18 cellular contexts compared by ENCODE assay signal in genomic region chr5:176383248-176383905, GRCh38. TPM values are rescaled to one million over a fixed set of nuclear protein-coding genes. Genes with fewer than 3 reads are reported as not detected.
DNase-seq lines count a peak whose midpoint lies in the region; ATAC-seq, FAIRE-seq and TF ChIP-seq lines count a peak whose summit lies in the region.
"Had no signal": no experiment of that assay in that cellular context is flagged by ENCODE, and none has a peak within 500 bp of the region (broad histone marks: within the 10 kb centered on the region; RNA-seq: fewer than 3 reads in every experiment).

No MANE protein-coding gene starts in this region.

- no peaks in the 10 kb centered on the region for H3K27me3 ChIP-seq in adipocyte (replicated peaks; ENCODE audit: control insufficient read depth, insufficient read depth, low read length)
- H3K27me3 ChIP-seq in psoas muscle (ENCODE audit: insufficient read depth in 3 of 3, low read length in 2 of 3): no peaks in the 10 kb centered on the region

- TF ChIP-seq POLR2A in GM12891 (IDR thresholded peaks at IDR 0.05; ENCODE audit: low read depth, low read length): no peak

- WGBS in psoas muscle, 3 donors: 70 to 78% (median 76%) methylated on average over 15 of the region's 15 CpGs

- H3K9me3 ChIP-seq in adipocyte (ENCODE audit: control insufficient read depth, low read length) (no peaks in the 10 kb centered on the region), psoas muscle (no peaks in the 10 kb centered on the region)
- H3K9me3 ChIP-seq: HAP-1 had no signal

- no peak for ATAC-seq in psoas muscle
- ATAC-seq in HG02610 (IDR thresholded peaks at IDR 0.05; ENCODE audit: unreplicated experiment): no peak
- no peak for ATAC-seq in GM21723 (IDR thresholded peaks at IDR 0.05; ENCODE audit: unreplicated experiment)
- ATAC-seq: CD8-positive, alpha-beta T cell had no signal

- H3K27ac ChIP-seq in psoas muscle: peak overlapping the region; percentile 93
- H3K27ac ChIP-seq: 22Rv1, HL-60 had no signal

- H3K4me1 ChIP-seq in adipocyte (ENCODE audit: control insufficient read depth, insufficient read depth, low read length) (peaks cover 37% of the 10 kb centered on the region), psoas muscle (peaks cover 55% of the 10 kb centered on the region)
- H3K4me1 ChIP-seq: HAP-1 had no signal

- no peak for FAIRE-seq in GM12891 (lab: Jason Lieb, UNC)
- FAIRE-seq: D721Med, GM18507, H1 had no signal

- no peak overlapping the region for H3K4me3 ChIP-seq in adipocyte (ENCODE audit: low read length)
- H3K4me3 ChIP-seq in psoas muscle: no peak overlapping the region
- H3K4me3 ChIP-seq: HAP-1 had no signal

- TF ChIP-seq CTCF in psoas muscle (IDR thresholded peaks at IDR 0.05): no peak

- peaks cover 42% of the 10 kb centered on the region for H3K36me3 ChIP-seq in adipocyte (ENCODE audit: control insufficient read depth, insufficient read depth, low read length, severe bottlenecking)
- H3K36me3 ChIP-seq in psoas muscle (ENCODE audit: insufficient read depth in 1 of 2, low read depth in 1 of 2): peaks cover 7 to 51% of the 10 kb centered on the region in 2 donors

- peak overlapping the region; percentile 17 for H3K9ac ChIP-seq in adipocyte (ENCODE audit: low read length)

- intact Hi-C loops in psoas muscle (cut with DNase I): no loop called here

- peak; percentile 47 for DNase-seq in DMS 273 (lab: John Stamatoyannopoulos, UW; ENCODE audit: unreplicated experiment)
- no peak for DNase-seq in DMS 273 treated with DMSO at 0.1 percent for 48 hours (lab: John Stamatoyannopoulos, UW)
- DNase-seq in GM12891 (ENCODE audit: insufficient read length, low spot score): no peak
- no peak for DNase-seq in adipocyte (ENCODE audit: low read depth)
- no peak for DNase-seq in psoas muscle
- no peak for DNase-seq in RKO (ENCODE audit: low spot score)
- DNase-seq: CD8-positive, alpha-beta T cell; COR-L47; DMS53; GF-D8 had no signal

TF ChIP-seq in GM12891, 5 proteins besides CTCF, POLR2A, EP300 and RAD21:
- TF ChIP-seq POLR2AphosphoS5 (IDR thresholded peaks at IDR 0.05; ENCODE audit: low read depth, low read length) (peak; percentile 55), SPI1 (IDR thresholded peaks at IDR 0.05; ENCODE audit: low read depth, low read length) (no peak)
TF ChIP-seq in GM12891: peak in this region for 1.

RNA-seq across cellular contexts. Expression of gene NOP16, which starts 5.0 kb away (rescaled TPM):
- 77.2 TPM for polyA plus RNA-seq in GM12891 (2012; ENCODE audit: low read depth, missing spikeins)
- 10 to 100 TPM; 35.6 to 76.2 (median 59.9) TPM for total RNA-seq in psoas muscle
- polyA plus RNA-seq in psoas muscle: 100 to 1,000 TPM in 1 of 3 donors, 10 to 100 TPM in 2; 87.5 to 206 (median 90.4) TPM

RNA-seq across cellular contexts. Expression of gene HIGD2A, which starts 5.2 kb away (rescaled TPM):
- 248 TPM for polyA plus RNA-seq in GM12891 (2012; ENCODE audit: low read depth, missing spikeins)
- 100 to 1,000 TPM; 181 to 215 (median 212) TPM for total RNA-seq in psoas muscle
- polyA plus RNA-seq in psoas muscle: 100 to 1,000 TPM; 223 to 429 (median 332) TPM

RNA-seq across cellular contexts. Expression of gene ARL10, which starts 18.1 kb away (rescaled TPM):
- 2.8 TPM for polyA plus RNA-seq in GM12891 (2012; ENCODE audit: low read depth, missing spikeins)
- 1 to 10 TPM; 3.1 to 6.6 (median 5.0) TPM for total RNA-seq in psoas muscle
- 1 to 10 TPM; 1.6 to 5.3 (median 3.9) TPM for polyA plus RNA-seq in psoas muscle

RNA-seq across cellular contexts. Expression of gene KIAA1191, which starts 21.8 kb away (rescaled TPM):
- 27.2 TPM for polyA plus RNA-seq in GM12891 (2012; ENCODE audit: low read depth, missing spikeins)
- total RNA-seq in psoas muscle: 100 to 1,000 TPM in 1 of 4 donors, 10 to 100 TPM in 3; 46.9 to 201 (median 74.3) TPM
- polyA plus RNA-seq in psoas muscle: 10 to 100 TPM; 27.0 to 70.4 (median 42.5) TPM

RNA-seq across cellular contexts. Expression of gene CLTB, which starts 33.0 kb away (rescaled TPM):
- polyA plus RNA-seq in GM12891 (2012; ENCODE audit: low read depth, missing spikeins): 27.7 TPM
- total RNA-seq in psoas muscle: 100 to 1,000 TPM; 162 to 223 (median 217) TPM
- polyA plus RNA-seq in psoas muscle: 100 to 1,000 TPM; 246 to 413 (median 340) TPM
